14 cellular contexts compared by ENCODE assay signal in genomic region chr9:89357331-89358197, GRCh38. TPM values are rescaled to one million over a fixed set of nuclear protein-coding genes. Genes with fewer than 3 reads are reported as not detected.
DNase-seq lines count a peak whose midpoint lies in the region; ATAC-seq and TF ChIP-seq lines count a peak whose summit lies in the region.
"Had no signal": no experiment of that assay in that cellular context is flagged by ENCODE, and none has a peak within 500 bp of the region (broad histone marks: within the 10 kb centered on the region; RNA-seq: fewer than 3 reads in every experiment).

No MANE protein-coding gene starts in this region.

- POLR2A ChIA-PET in activated CD4-positive, alpha-beta memory T cell treated with anti-CD3 and anti-CD28 coated beads for 36 hours (lab: Charles Lee) = no interaction called here
- POLR2A ChIA-PET in HEK293T (lab: Yijun Ruan, JAX) = no interaction called here
- POLR2A ChIA-PET in PC-9 (lab: Charles Lee; ENCODE audit: unreplicated experiment) = no interaction called here

- H3K27me3 Mint-ChIP-seq in activated T-cell treated with anti-CD3 and anti-CD28 coated beads, Interleukin-2, amount 50 U/mL, for 72 hours (ENCODE audit: low read depth) = no peaks in the 10 kb centered on the region
- H3K27me3 Mint-ChIP-seq in activated CD4-positive, alpha-beta memory T cell treated with anti-CD3 and anti-CD28 coated beads for 36 hours = no peaks in the 10 kb centered on the region

- H3K27ac Mint-ChIP-seq in activated T-cell treated with anti-CD3 and anti-CD28 coated beads, Interleukin-2, amount 50 U/mL, for 72 hours = peak overlapping the region; percentile 58
- H3K27ac Mint-ChIP-seq in activated CD4-positive, alpha-beta memory T cell treated with anti-CD3 and anti-CD28 coated beads for 36 hours = peak overlapping the region; percentile 48
- H3K27ac Mint-ChIP-seq in stimulated activated effector memory CD8-positive, alpha-beta T cell treated with anti-CD3 and anti-CD28 coated beads, Interleukin-12 subunit alpha, Interleukin-12 subunit beta, amount 100 ng/mL, for 72 hours = peak overlapping the region; percentile 88
- H3K27ac Mint-ChIP-seq: HFFc6 had no signal

- no peaks in the 10 kb centered on the region for H3F3A ChIP-seq in PC-9 (ENCODE audit: insufficient read depth, low read depth)

- no peak overlapping the region for H3K27ac ChIP-seq in PC-9
- H3K27ac ChIP-seq: ascending aorta, tibial artery had no signal

- no peak for TF ChIP-seq CTCF in PC-9 (conservative IDR thresholded peaks at IDR 0.05)

- DNase-seq in activated T-cell treated with anti-CD3 and anti-CD28 coated beads, Interleukin-2, amount 50 U/mL, for 72 hours = peak; percentile 33 to 49
- DNase-seq in activated T-cell treated with anti-CD3 and anti-CD28 coated beads for 4 hours = no peak
- no peak for DNase-seq in activated CD4-positive, alpha-beta memory T cell treated with anti-CD3 and anti-CD28 coated beads for 36 hours
- peak; percentile 48 for DNase-seq in left lobe of liver (ENCODE audit: low spot score)
- no peak for DNase-seq in stimulated activated effector memory CD8-positive, alpha-beta T cell treated with anti-CD3 and anti-CD28 coated beads, Interleukin-12 subunit alpha, Interleukin-12 subunit beta, amount 100 ng/mL, for 72 hours (ENCODE audit: low spot score in 2 of 2)
- no peak for DNase-seq in HEK293T (ENCODE audit: extremely low spot score)
- no peak for DNase-seq in stimulated activated CD4-positive, alpha-beta T cell treated with anti-CD3 and anti-CD28 coated beads, Interleukin-4, amount 100 ng/mL, for 1 hour
- DNase-seq in PC-9 = no peak
- DNase-seq: DMS 273 treated with DMSO at 0.1 percent for 48 hours, HFFc6, left ventricle myocardium superior, NCI-H2081, tibial artery had no signal

- H3K4me2 ChIP-seq in PC-9 = no peak overlapping the region

- H3K36me3 ChIP-seq in PC-9 (ENCODE audit: low read depth) = peaks cover 7% of the 10 kb centered on the region; the same call in 1 of the 2 replicates

- peaks cover 3% of the 10 kb centered on the region; the same call in 1 of the 2 replicates for H4K20me1 ChIP-seq in PC-9 (ENCODE audit: insufficient read depth)

- no peaks in the 10 kb centered on the region for H3K79me2 ChIP-seq in PC-9 (ENCODE audit: low read depth)

- no peak overlapping the region for H3K4me3 ChIP-seq in PC-9
- H3K4me3 ChIP-seq: ascending aorta, tibial artery had no signal

- intact Hi-C loops in activated CD4-positive, alpha-beta memory T cell treated with anti-CD3 and anti-CD28 coated beads for 36 hours (cut with micrococcal nuclease) = no loop called here
- intact Hi-C loops in PC-9 (cut with micrococcal nuclease; ENCODE audit: unreplicated experiment) = no loop called here

- H3K27me3 ChIP-seq in PC-9 (ENCODE audit: insufficient read depth, low read depth) = no peaks in the 10 kb centered on the region
- H3K27me3 ChIP-seq: ascending aorta, tibial artery had no signal

- CTCF ChIA-PET in activated CD4-positive, alpha-beta memory T cell treated with anti-CD3 and anti-CD28 coated beads for 36 hours (lab: Charles Lee) = no interaction called here
- CTCF ChIA-PET in HEK293T (lab: Yijun Ruan, JAX) = no interaction called here
- CTCF ChIA-PET in PC-9 (lab: Charles Lee) = no interaction called here

- peaks cover 23% of the 10 kb centered on the region for H3K4me1 Mint-ChIP-seq in activated T-cell treated with anti-CD3 and anti-CD28 coated beads, Interleukin-2, amount 50 U/mL, for 72 hours (ENCODE audit: low read depth)
- peaks cover 22% of the 10 kb centered on the region for H3K4me1 Mint-ChIP-seq in activated CD4-positive, alpha-beta memory T cell treated with anti-CD3 and anti-CD28 coated beads for 36 hours (ENCODE audit: low read depth)
- peaks cover 25% of the 10 kb centered on the region for H3K4me1 Mint-ChIP-seq in stimulated activated effector memory CD8-positive, alpha-beta T cell treated with anti-CD3 and anti-CD28 coated beads, Interleukin-12 subunit alpha, Interleukin-12 subunit beta, amount 100 ng/mL, for 72 hours

- ATAC-seq in activated T-cell treated with anti-CD3 and anti-CD28 coated beads, Interleukin-2, amount 50 U/mL, for 72 hours (replicated peaks in 1 of 2) = peak; percentile 56 to 72
- ATAC-seq in left lobe of liver = peak; percentile 71
- peak; percentile 83 for ATAC-seq in stimulated activated effector memory CD8-positive, alpha-beta T cell treated with anti-CD3 and anti-CD28 coated beads, Interleukin-12 subunit alpha, Interleukin-12 subunit beta, amount 100 ng/mL, for 72 hours
- ATAC-seq: left ventricle myocardium superior had no signal

- H3K9me3 Mint-ChIP-seq in activated T-cell treated with anti-CD3 and anti-CD28 coated beads, Interleukin-2, amount 50 U/mL, for 72 hours = no peaks in the 10 kb centered on the region
- no peaks in the 10 kb centered on the region for H3K9me3 Mint-ChIP-seq in activated CD4-positive, alpha-beta memory T cell treated with anti-CD3 and anti-CD28 coated beads for 36 hours
- no peaks in the 10 kb centered on the region for H3K9me3 Mint-ChIP-seq in stimulated activated effector memory CD8-positive, alpha-beta T cell treated with anti-CD3 and anti-CD28 coated beads, Interleukin-12 subunit alpha, Interleukin-12 subunit beta, amount 100 ng/mL, for 72 hours
- H3K9me3 Mint-ChIP-seq: HFFc6 had no signal

- H3K4me3 Mint-ChIP-seq in activated T-cell treated with anti-CD3 and anti-CD28 coated beads, Interleukin-2, amount 50 U/mL, for 72 hours = no peak overlapping the region
- no peak overlapping the region for H3K4me3 Mint-ChIP-seq in activated CD4-positive, alpha-beta memory T cell treated with anti-CD3 and anti-CD28 coated beads for 36 hours
- H3K4me3 Mint-ChIP-seq in stimulated activated effector memory CD8-positive, alpha-beta T cell treated with anti-CD3 and anti-CD28 coated beads, Interleukin-12 subunit alpha, Interleukin-12 subunit beta, amount 100 ng/mL, for 72 hours = no peak overlapping the region
- H3K4me3 Mint-ChIP-seq: HFFc6 had no signal

- H3K9me3 ChIP-seq in PC-9 (ENCODE audit: insufficient read depth, low read depth) = no peaks in the 10 kb centered on the region
- H3K9me3 ChIP-seq: ascending aorta, tibial artery had no signal

- no peaks in the 10 kb centered on the region for H3K9me2 ChIP-seq in PC-9 (ENCODE audit: insufficient read depth)

- no peak overlapping the region for H2AFZ ChIP-seq in PC-9

- peaks cover 10 to 34% of the 10 kb centered on the region in 2 donors for H3K36me3 Mint-ChIP-seq in activated T-cell treated with anti-CD3 and anti-CD28 coated beads, Interleukin-2, amount 50 U/mL, for 72 hours (ENCODE audit: insufficient read depth in 2 of 2)
- H3K36me3 Mint-ChIP-seq in activated CD4-positive, alpha-beta memory T cell treated with anti-CD3 and anti-CD28 coated beads for 36 hours = peaks cover 62% of the 10 kb centered on the region
- peaks cover 99% of the 10 kb centered on the region for H3K36me3 Mint-ChIP-seq in stimulated activated effector memory CD8-positive, alpha-beta T cell treated with anti-CD3 and anti-CD28 coated beads, Interleukin-12 subunit alpha, Interleukin-12 subunit beta, amount 100 ng/mL, for 72 hours

- no peaks in the 10 kb centered on the region for H3K4me1 ChIP-seq in PC-9 (replicated peaks; ENCODE audit: insufficient read depth)
- H3K4me1 ChIP-seq: ascending aorta, tibial artery had no signal

- BruUV-seq in PC-9 (replicated peaks; lab: Mats Ljungman, UMichigan) = no TSS peak

TF ChIP-seq in HEK293T, 16 proteins besides CTCF, POLR2A, EP300 and RAD21:
- TF ChIP-seq ELF4 (IDR thresholded peaks at IDR 0.05) = no peak
- TF ChIP-seq SP1 (IDR thresholded peaks at IDR 0.05) = no peak
- no peak for TF ChIP-seq FOXM1 (IDR thresholded peaks at IDR 0.05; ENCODE audit: borderline replicate concordance)
- TF ChIP-seq ARNT (IDR thresholded peaks at IDR 0.05) = no peak
- TF ChIP-seq FOXK2 (IDR thresholded peaks at IDR 0.05) = no peak
- TF ChIP-seq BHLHE40 (IDR thresholded peaks at IDR 0.05; ENCODE audit: borderline replicate concordance) = no peak
- TF ChIP-seq LEF1 (IDR thresholded peaks at IDR 0.05; ENCODE audit: borderline replicate concordance) = no peak
- no peak for TF ChIP-seq FOXA1 (IDR thresholded peaks at IDR 0.05)
- TF ChIP-seq HDGF (IDR thresholded peaks at IDR 0.05; ENCODE audit: borderline replicate concordance) = no peak
- no peak for TF ChIP-seq TARDBP (IDR thresholded peaks at IDR 0.05)
- TF ChIP-seq CTBP1 (IDR thresholded peaks at IDR 0.05; ENCODE audit: borderline replicate concordance) = no peak
- no peak for TF ChIP-seq ZNF384 (IDR thresholded peaks at IDR 0.05)
- TF ChIP-seq SUZ12 (IDR thresholded peaks at IDR 0.05) = no peak

RNA-seq across cellular contexts. Expression of gene SECISBP2, which starts 39.3 kb away (rescaled TPM):
- 10 to 100 TPM; 41.6 to 47.0 TPM for total RNA-seq in activated T-cell treated with anti-CD3 and anti-CD28 coated beads, Interleukin-2, amount 50 U/mL, for 72 hours
- total RNA-seq in activated CD4-positive, alpha-beta memory T cell treated with anti-CD3 and anti-CD28 coated beads for 36 hours = 10 to 100 TPM; 34.0 to 34.7 TPM
- total RNA-seq in left lobe of liver = 19.1 TPM
- 33.3 and 41.4 TPM in 2 replicates for total RNA-seq in PC-9 (2021)

RNA-seq across cellular contexts. Expression of gene CKS2, which starts 46.6 kb away (rescaled TPM):
- 100 to 1,000 TPM; 145 to 155 TPM for total RNA-seq in activated T-cell treated with anti-CD3 and anti-CD28 coated beads, Interleukin-2, amount 50 U/mL, for 72 hours
- total RNA-seq in activated CD4-positive, alpha-beta memory T cell treated with anti-CD3 and anti-CD28 coated beads for 36 hours = 100 to 1,000 TPM; 229 to 232 TPM
- 4.4 TPM for total RNA-seq in left lobe of liver
- 138 and 260 TPM in 2 replicates for total RNA-seq in PC-9 (2021)
- total RNA-seq: ascending aorta had no signal

Comparison
In these comparisons a context has a peak if more than half of its experiments do, and no peak if none do; other contexts are left out.
1. DNase-seq: peak in activated T-cell treated with anti-CD3 and anti-CD28 coated beads, Interleukin-2, amount 50 U/mL, for 72 hours (2 of 2) and left lobe of liver (single experiment); none in activated T-cell treated with anti-CD3 and anti-CD28 coated beads for 4 hours (single experiment), activated CD4-positive, alpha-beta memory T cell treated with anti-CD3 and anti-CD28 coated beads for 36 hours (single experiment), stimulated activated effector memory CD8-positive, alpha-beta T cell treated with anti-CD3 and anti-CD28 coated beads, Interleukin-12 subunit alpha, Interleukin-12 subunit beta, amount 100 ng/mL, for 72 hours (0 of 2), HEK293T (single experiment), stimulated activated CD4-positive, alpha-beta T cell treated with anti-CD3 and anti-CD28 coated beads, Interleukin-4, amount 100 ng/mL, for 1 hour (single experiment) and PC-9 (0 of 2).
2. RNA of gene CKS2, which starts 46.6 kb away (total RNA-seq): 138 to 260 TPM in PC-9, 229 to 232 TPM in activated CD4-positive, alpha-beta memory T cell treated with anti-CD3 and anti-CD28 coated beads for 36 hours and 145 to 155 TPM in activated T-cell treated with anti-CD3 and anti-CD28 coated beads, Interleukin-2, amount 50 U/mL, for 72 hours; 4.4 TPM in left lobe of liver (single experiment); every median in the first group is over 10 times any median in the second.
3. Peak in every context shown above with its lines, with median percentiles within 50 percentile points of each other: ATAC-seq and H3K27ac Mint-ChIP-seq.